13 cellular contexts compared by ENCODE assay signal in the genomic region with DNA sequence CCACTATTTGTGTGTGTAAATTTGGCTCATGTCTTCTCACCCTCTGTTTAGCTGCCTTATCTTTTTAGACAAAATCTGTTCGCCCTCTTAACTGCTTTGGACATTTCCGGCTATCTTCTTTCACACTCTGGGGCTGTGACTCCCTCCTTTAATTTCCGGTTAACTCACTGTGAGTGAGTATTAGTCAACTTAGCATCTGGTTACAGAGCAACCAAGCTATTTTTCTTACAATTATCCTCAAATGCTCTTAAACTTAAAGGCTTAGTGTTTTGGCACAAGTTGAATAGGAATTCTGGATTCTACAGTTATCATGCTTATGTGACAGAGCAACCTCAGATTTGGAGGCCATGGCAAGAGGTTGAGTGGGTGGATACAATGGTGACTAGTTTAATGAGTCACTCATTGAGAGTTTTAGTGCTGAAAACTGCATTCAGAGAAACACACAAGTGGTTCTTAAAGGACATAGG.
DNase-seq lines count a peak whose midpoint lies in the region; ATAC-seq and TF ChIP-seq lines count a peak whose summit lies in the region.
"Had no signal": no experiment of that assay in that cellular context is flagged by ENCODE, and none has a peak within 500 bp of the region (broad histone marks: within the 10 kb centered on the region; RNA-seq: fewer than 3 reads in every experiment).

No MANE protein-coding gene starts in this region.

- DNase-seq in right cardiac atrium (no peak), Right ventricle myocardium superior (no peak), RWPE2 (ENCODE audit: low spot score) (peak; percentile 48), fibroblast of pulmonary artery (ENCODE audit: low read depth) (peak; percentile 86), Peyer's patch (no peak), HuH-7 (ENCODE audit: low spot score) (no peak)
- no peak for DNase-seq in activated naive CD8-positive, alpha-beta T cell treated with anti-CD3 and anti-CD28 coated beads, Interleukin-2, amount 50 U/mL, for 24 hours
- DNase-seq: activated CD8-positive, alpha-beta memory T cell treated with anti-CD3 and anti-CD28 coated beads for 24 hours; NCI-H1930; SIG-M5 had no signal

- H3K9me3 ChIP-seq in right cardiac atrium (ENCODE audit: control insufficient read depth, low read length), result no peaks in the 10 kb centered on the region
- H3K9me3 ChIP-seq in RWPE2 (ENCODE audit: severe bottlenecking), result no peaks in the 10 kb centered on the region
- no peaks in the 10 kb centered on the region for H3K9me3 ChIP-seq in Peyer's patch
- H3K9me3 ChIP-seq: BLaER1 treated with 17β-estradiol and CSF1 and Interleukin-3, amounts not matched to agents 10 nM and 100 nM had no signal

- H3K27ac ChIP-seq in right cardiac atrium (ENCODE audit: low read length) (no peak overlapping the region), RWPE2 (ENCODE audit: poor library complexity, severe bottlenecking) (peak overlapping the region; percentile 75), Peyer's patch (no peak overlapping the region)

- no peaks in the 10 kb centered on the region for H3K4me1 Mint-ChIP-seq in activated naive CD8-positive, alpha-beta T cell treated with anti-CD3 and anti-CD28 coated beads, Interleukin-2, amount 50 U/mL, for 24 hours

- ATAC-seq in right cardiac atrium (peak; percentile 63 to 67), Right ventricle myocardium superior (ENCODE audit: poor library complexity) (no peak), RWPE2 (ENCODE audit: low read depth) (peak; percentile 98), GM18502 (IDR thresholded peaks at IDR 0.05; ENCODE audit: poor library complexity, unreplicated experiment) (no peak)
- ATAC-seq in activated naive CD8-positive, alpha-beta T cell treated with anti-CD3 and anti-CD28 coated beads, Interleukin-2, amount 50 U/mL, for 24 hours, result no peak

- no peaks in the 10 kb centered on the region for H3K27me3 Mint-ChIP-seq in activated naive CD8-positive, alpha-beta T cell treated with anti-CD3 and anti-CD28 coated beads, Interleukin-2, amount 50 U/mL, for 24 hours

- H3K27me3 ChIP-seq in right cardiac atrium (ENCODE audit: control insufficient read depth, insufficient read depth) (no peaks in the 10 kb centered on the region), RWPE2 (ENCODE audit: insufficient read depth, poor library complexity, severe bottlenecking) (no peaks in the 10 kb centered on the region), Peyer's patch (no peaks in the 10 kb centered on the region)
- H3K27me3 ChIP-seq: BLaER1 treated with 17β-estradiol and CSF1 and Interleukin-3, amounts not matched to agents 10 nM and 100 nM had no signal

- H3K36me3 ChIP-seq in RWPE2 (ENCODE audit: low read depth) (no peaks in the 10 kb centered on the region), Peyer's patch (no peaks in the 10 kb centered on the region)
- H3K36me3 ChIP-seq: BLaER1 treated with 17β-estradiol and CSF1 and Interleukin-3, amounts not matched to agents 10 nM and 100 nM had no signal

- no peak overlapping the region for H3K4me3 Mint-ChIP-seq in activated naive CD8-positive, alpha-beta T cell treated with anti-CD3 and anti-CD28 coated beads, Interleukin-2, amount 50 U/mL, for 24 hours
- H3K4me3 Mint-ChIP-seq: neural crest cell had no signal

- H3K4me1 ChIP-seq in right cardiac atrium (ENCODE audit: control insufficient read depth, insufficient read depth, low read length), result no peaks in the 10 kb centered on the region
- H3K4me1 ChIP-seq in RWPE2 (ENCODE audit: insufficient read depth, poor library complexity, severe bottlenecking), result peaks cover 21% of the 10 kb centered on the region
- no peaks in the 10 kb centered on the region for H3K4me1 ChIP-seq in Peyer's patch

- 25% methylated on average over 3 of the region's 3 CpGs for WGBS in right cardiac atrium

- H3K4me3 ChIP-seq in right cardiac atrium (ENCODE audit: low read length) (no peak overlapping the region), RWPE2 (ENCODE audit: severe bottlenecking) (no peak overlapping the region), fibroblast of pulmonary artery (replicated peaks; ENCODE audit: low read depth, low read length) (no peak overlapping the region), Peyer's patch (no peak overlapping the region)
- H3K4me3 ChIP-seq: BLaER1 treated with 17β-estradiol and CSF1 and Interleukin-3, amounts not matched to agents 10 nM and 100 nM had no signal

- H3K9me3 Mint-ChIP-seq in activated naive CD8-positive, alpha-beta T cell treated with anti-CD3 and anti-CD28 coated beads, Interleukin-2, amount 50 U/mL, for 24 hours, result no peaks in the 10 kb centered on the region
- H3K9me3 Mint-ChIP-seq: neural crest cell had no signal

- TF ChIP-seq CTCF in RWPE2 (IDR thresholded peaks at IDR 0.05; ENCODE audit: poor library complexity, severe bottlenecking) (no peak), fibroblast of pulmonary artery (IDR thresholded peaks at IDR 0.05; ENCODE audit: low read length, missing control alignments) (no peak), Peyer's patch (IDR thresholded peaks at IDR 0.05) (no peak)

- H3K27ac Mint-ChIP-seq in activated naive CD8-positive, alpha-beta T cell treated with anti-CD3 and anti-CD28 coated beads, Interleukin-2, amount 50 U/mL, for 24 hours, result no peak overlapping the region

- no peaks in the 10 kb centered on the region for H3K36me3 Mint-ChIP-seq in activated naive CD8-positive, alpha-beta T cell treated with anti-CD3 and anti-CD28 coated beads, Interleukin-2, amount 50 U/mL, for 24 hours (ENCODE audit: low read depth)

- intact Hi-C loops in right cardiac atrium (cut with DNase I), result no loop called here
- intact Hi-C loops in Right ventricle myocardium superior (cut with DNase I), result no loop called here

- TF ChIP-seq POLR2A in Peyer's patch (IDR thresholded peaks at IDR 0.05), result no peak

Comparison
In these comparisons a context has a peak if more than half of its experiments do, and no peak if none do; other contexts are left out.
1. ATAC-seq: peak in right cardiac atrium (2 of 2) and RWPE2 (single experiment); none in Right ventricle myocardium superior (single experiment), activated naive CD8-positive, alpha-beta T cell treated with anti-CD3 and anti-CD28 coated beads, Interleukin-2, amount 50 U/mL, for 24 hours (single experiment) and GM18502 (single experiment).
2. DNase-seq: peak in RWPE2 (single experiment) and fibroblast of pulmonary artery (single experiment); none in right cardiac atrium (0 of 3), Right ventricle myocardium superior (single experiment), Peyer's patch (0 of 3), activated naive CD8-positive, alpha-beta T cell treated with anti-CD3 and anti-CD28 coated beads, Interleukin-2, amount 50 U/mL, for 24 hours (single experiment) and HuH-7 (single experiment).